Comparison of ENCODE assay signal across 14 cellular contexts in the genomic region with DNA sequence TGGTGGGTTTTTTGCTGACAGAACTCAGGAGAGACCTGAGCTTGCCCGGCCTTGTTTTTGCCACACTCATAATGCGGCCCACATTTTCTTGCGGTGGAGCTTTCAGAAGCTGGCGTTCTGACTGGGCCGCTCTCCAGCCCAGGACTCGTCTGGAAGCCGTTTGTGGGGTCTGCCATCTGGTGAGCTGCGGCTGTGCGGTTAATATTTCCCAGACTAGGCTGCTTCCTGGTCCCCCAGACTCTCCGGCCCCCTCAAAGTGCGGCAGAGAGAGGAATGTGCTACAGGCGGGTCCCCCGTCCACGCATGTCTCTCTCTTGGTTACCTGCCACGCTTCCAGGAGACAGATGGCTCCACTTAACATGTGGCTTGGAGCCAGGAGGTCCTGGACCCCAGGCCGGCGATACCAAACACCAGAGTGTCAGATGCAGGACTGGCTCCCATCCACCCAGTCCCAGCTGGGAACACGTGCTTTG.
DNase-seq lines count a peak whose midpoint lies in the region; ATAC-seq and TF ChIP-seq lines count a peak whose summit lies in the region.
"Had no signal": no experiment of that assay in that cellular context is flagged by ENCODE, and none has a peak within 500 bp of the region (broad histone marks: within the 10 kb centered on the region; RNA-seq: fewer than 3 reads in every experiment).

No MANE protein-coding gene starts in this region.

- H3K27me3 Mint-ChIP-seq in endodermal cell (ENCODE audit: insufficient read depth) = no peaks in the 10 kb centered on the region
- H3K27me3 Mint-ChIP-seq: naive thymus-derived CD4-positive, alpha-beta T cell had no signal

- no peaks in the 10 kb centered on the region for H3K4me1 ChIP-seq in endodermal cell (ENCODE audit: control insufficient read depth, insufficient read depth, low read length)

- no peak overlapping the region for H3K4me3 Mint-ChIP-seq in endodermal cell
- H3K4me3 Mint-ChIP-seq: activated T-cell treated with anti-CD3 and anti-CD28 coated beads, Interleukin-2, amount 50 U/mL, for 72 hours; naive thymus-derived CD4-positive, alpha-beta T cell had no signal

- H3K27me3 ChIP-seq in endodermal cell (ENCODE audit: control insufficient read depth, insufficient read depth, low read length, poor library complexity, severe bottlenecking) = peaks cover 7% of the 10 kb centered on the region
- H3K27me3 ChIP-seq: MG63 had no signal

- H3K4me3 ChIP-seq in HFF-Myc (replicated peaks; ENCODE audit: low read depth, low read length) = no peak overlapping the region
- H3K4me3 ChIP-seq in endodermal cell (ENCODE audit: low read length) = no peak overlapping the region
- H3K4me3 ChIP-seq in skeletal muscle cell (ENCODE audit: low read depth, low read length) = no peak overlapping the region
- H3K4me3 ChIP-seq: GM23248, MG63 had no signal

- TF ChIP-seq CTCF in HFF-Myc (IDR thresholded peaks at IDR 0.05; ENCODE audit: low read depth, low read length, missing control alignments) (no peak), endodermal cell (conservative IDR thresholded peaks at IDR 0.05) (no peak)

- 92 to 95% methylated on average over 13 to 18 of the region's 18 CpGs for WGBS in endodermal cell (ENCODE audit: insufficient coverage in 1 of 2, insufficient read length in 1 of 2), 2 experiments

- no peak overlapping the region for H3K27ac Mint-ChIP-seq in endodermal cell
- H3K27ac Mint-ChIP-seq: activated T-cell treated with anti-CD3 and anti-CD28 coated beads, Interleukin-2, amount 50 U/mL, for 72 hours; naive thymus-derived CD4-positive, alpha-beta T cell had no signal

- H3K27ac ChIP-seq in endodermal cell (ENCODE audit: low read depth, low read length) = peak overlapping the region; percentile 36
- H3K27ac ChIP-seq: C4-2B, GM23248 had no signal

- H3K36me3 Mint-ChIP-seq in endodermal cell (ENCODE audit: low read depth) = no peaks in the 10 kb centered on the region
- H3K36me3 Mint-ChIP-seq: naive thymus-derived CD4-positive, alpha-beta T cell had no signal

- no peak for ATAC-seq in GM21737 (IDR thresholded peaks at IDR 0.05; ENCODE audit: unreplicated experiment)
- ATAC-seq: activated T-cell treated with anti-CD3 and anti-CD28 coated beads, Interleukin-2, amount 50 U/mL, for 72 hours; naive thymus-derived CD4-positive, alpha-beta T cell had no signal

- peaks cover 5% of the 10 kb centered on the region for H3K4me1 Mint-ChIP-seq in endodermal cell
- H3K4me1 Mint-ChIP-seq: naive thymus-derived CD4-positive, alpha-beta T cell had no signal

- peak; percentile 80 for DNase-seq in HFF-Myc (ENCODE audit: extremely low read depth, low read depth)
- DNase-seq in NCI-H524 (lab: John Stamatoyannopoulos, UW) = peak; percentile 74 to 87
- no peak for DNase-seq in endodermal cell
- DNase-seq in skeletal muscle cell (ENCODE audit: low read depth) = peak; percentile 6
- no peak for DNase-seq in ureter (ENCODE audit: low spot score)
- DNase-seq in SW480 (ENCODE audit: low spot score) = no peak
- DNase-seq: activated CD4-positive, alpha-beta T cell treated with anti-CD3 and anti-CD28 coated beads, Interleukin-2, amount 50 U/mL, for 48 hours; activated T-cell treated with anti-CD3 and anti-CD28 coated beads, Interleukin-2, amount 50 U/mL, for 72 hours; foreskin melanocyte; GM23248; MG63; naive thymus-derived CD4-positive, alpha-beta T cell had no signal

- no peak overlapping the region for H3K9ac ChIP-seq in endodermal cell (ENCODE audit: extremely low read depth, low read length, poor library complexity, severe bottlenecking)
- H3K9ac ChIP-seq: GM23248 had no signal

- H3K36me3 ChIP-seq in endodermal cell (ENCODE audit: control insufficient read depth, insufficient read depth, low read length) = no peaks in the 10 kb centered on the region
- H3K36me3 ChIP-seq: MG63 had no signal

- no peaks in the 10 kb centered on the region for H3K9me3 ChIP-seq in endodermal cell (ENCODE audit: control insufficient read depth, low read length)
- H3K9me3 ChIP-seq: MG63 had no signal

- H3K9me3 Mint-ChIP-seq in endodermal cell = no peaks in the 10 kb centered on the region
- H3K9me3 Mint-ChIP-seq: activated T-cell treated with anti-CD3 and anti-CD28 coated beads, Interleukin-2, amount 50 U/mL, for 72 hours; naive thymus-derived CD4-positive, alpha-beta T cell had no signal

Comparison
In these comparisons a context has a peak if more than half of its experiments do, and no peak if none do; other contexts are left out.
1. DNase-seq: peak in HFF-Myc (single experiment), NCI-H524 (2 of 2) and skeletal muscle cell (single experiment); none in endodermal cell (single experiment), ureter (single experiment) and SW480 (single experiment).